In genomic region chr13:97140611-97141010, GRCh38 we compare ENCODE assay signal across 25 cellular contexts.
DNase-seq lines count a peak whose midpoint lies in the region; ATAC-seq, FAIRE-seq and TF ChIP-seq lines count a peak whose summit lies in the region.
"Had no signal": no experiment of that assay in that cellular context is flagged by ENCODE, and none has a peak within 500 bp of the region (broad histone marks: within the 10 kb centered on the region; RNA-seq: fewer than 3 reads in every experiment).

No MANE protein-coding gene starts in this region.

- FAIRE-seq in urothelium cell line (lab: Jason Lieb, UNC): no peak
- FAIRE-seq: A204.1, D721Med, frontal cortex had no signal

- TF ChIP-seq CTCF in 22Rv1 (IDR thresholded peaks at IDR 0.05) (no peak), lower lobe of right lung (IDR thresholded peaks at IDR 0.05) (no peak), prostate gland (IDR thresholded peaks at IDR 0.05) (no peak), tibial nerve (IDR thresholded peaks at IDR 0.05) (no peak)

- DNase-seq in HCEC 1CT (peak; percentile 49), adipocyte (ENCODE audit: low read depth) (peak; percentile 21), lower lobe of right lung (no peak), prostate gland (ENCODE audit: low spot score) (no peak), tibial nerve (ENCODE audit: low spot score in 2 of 2) (no peak), urothelium cell line (ENCODE audit: low spot score) (no peak)
- DNase-seq: activated CD4-positive, alpha-beta T cell treated with anti-CD3 and anti-CD28 coated beads, Interleukin-2, amount 10 ng/mL, durations not matched to agents 24 days and 14 days; activated naive CD4-positive, alpha-beta T cell treated with anti-CD3 and anti-CD28 coated beads, Interleukin-2, amount 10 ng/mL, durations not matched to agents 7 days and 5 days; activated T-cell treated with anti-CD3 and anti-CD28 coated beads, Interleukin-2, amount 50 U/mL, for 72 hours; C1 segment of cervical spinal cord; GF-D8; hippocampal formation; Kasumi-1; NCI-H187; NCI-H748 treated with DMSO at 0.1 percent for 48 hours; SHP77 treated with DMSO at 0.1 percent for 48 hours; stimulated activated CD4-positive, alpha-beta T cell treated with anti-CD3 and anti-CD28 coated beads, Interleukin-4, amount 100 ng/mL, for 1 hour; stimulated activated naive CD4-positive, alpha-beta T cell; tibial artery had no signal

- H3K4me3 ChIP-seq in adipocyte (ENCODE audit: low read length): no peak overlapping the region
- H3K4me3 ChIP-seq in lower lobe of right lung: no peak overlapping the region
- no peak overlapping the region for H3K4me3 ChIP-seq in prostate gland
- H3K4me3 ChIP-seq in tibial nerve: no peak overlapping the region
- H3K4me3 ChIP-seq: tibial artery had no signal

- ATAC-seq in lower lobe of right lung: no peak
- no peak for ATAC-seq in GM18873 (IDR thresholded peaks at IDR 0.05; ENCODE audit: low FRiP score, unreplicated experiment)
- ATAC-seq: activated T-cell treated with anti-CD3 and anti-CD28 coated beads, Interleukin-2, amount 50 U/mL, for 72 hours had no signal

- no peak for TF ChIP-seq EP300 in tibial nerve (IDR thresholded peaks at IDR 0.05)

- 63% methylated on average over 3 of the region's 3 CpGs for WGBS in prostate gland
- 50 to 51% methylated on average over 3 of the region's 3 CpGs for WGBS in tibial nerve, 2 donors

- no peaks in the 10 kb centered on the region for H3K36me3 ChIP-seq in adipocyte (ENCODE audit: control insufficient read depth, insufficient read depth, low read length, severe bottlenecking)
- H3K36me3 ChIP-seq in lower lobe of right lung: no peaks in the 10 kb centered on the region
- H3K36me3 ChIP-seq in prostate gland: no peaks in the 10 kb centered on the region
- no peaks in the 10 kb centered on the region for H3K36me3 ChIP-seq in tibial nerve
- H3K36me3 ChIP-seq: neutrophil, tibial artery had no signal

- intact Hi-C loops in lower lobe of right lung (cut with DNase I): no loop called here
- intact Hi-C loops in prostate gland (cut with DNase I): no loop called here

- peak overlapping the region; percentile 74 for H3K27ac ChIP-seq in 22Rv1
- H3K27ac ChIP-seq in lower lobe of right lung: peak overlapping the region; percentile 39
- no peak overlapping the region for H3K27ac ChIP-seq in prostate gland
- H3K27ac ChIP-seq in tibial nerve: peak overlapping the region in 1 of 4 donors; percentile 61
- H3K27ac ChIP-seq: neutrophil, tibial artery had no signal

- H3K4me1 ChIP-seq in adipocyte (ENCODE audit: control insufficient read depth, insufficient read depth, low read length) (peaks cover 12% of the 10 kb centered on the region), lower lobe of right lung (peaks cover 19% of the 10 kb centered on the region), prostate gland (replicated peaks) (no peaks in the 10 kb centered on the region), tibial nerve (peaks cover 0 to 36% (median 4%) of the 10 kb centered on the region in 4 donors)

- TF ChIP-seq POLR2A in prostate gland (IDR thresholded peaks at IDR 0.05) (no peak), tibial nerve (IDR thresholded peaks at IDR 0.05) (no peak)

- H3K9me3 ChIP-seq in adipocyte (ENCODE audit: control insufficient read depth, low read length) (no peaks in the 10 kb centered on the region), lower lobe of right lung (no peaks in the 10 kb centered on the region), prostate gland (no peaks in the 10 kb centered on the region), tibial nerve (no peaks in the 10 kb centered on the region)
- H3K9me3 ChIP-seq: neutrophil, tibial artery had no signal

- H3K9ac ChIP-seq in adipocyte (ENCODE audit: low read length): no peak overlapping the region

- H3K27me3 ChIP-seq in adipocyte (replicated peaks; ENCODE audit: control insufficient read depth, insufficient read depth, low read length): no peaks in the 10 kb centered on the region
- no peaks in the 10 kb centered on the region for H3K27me3 ChIP-seq in lower lobe of right lung (ENCODE audit: low read depth)
- H3K27me3 ChIP-seq in prostate gland (replicated peaks; ENCODE audit: insufficient read depth): no peaks in the 10 kb centered on the region
- no peaks in the 10 kb centered on the region for H3K27me3 ChIP-seq in tibial nerve
- H3K27me3 ChIP-seq: tibial artery had no signal

Comparison
In these comparisons a context has a peak if more than half of its experiments do, and no peak if none do; other contexts are left out.
1. H3K27ac ChIP-seq: peak in 22Rv1 (single experiment) and lower lobe of right lung (single experiment); none in prostate gland (0 of 2).
2. DNase-seq: peak in HCEC 1CT (single experiment) and adipocyte (single experiment); none in lower lobe of right lung (single experiment), prostate gland (single experiment), tibial nerve (0 of 2) and urothelium cell line (single experiment).